ENCODE assay signal across 3 cellular contexts in genomic region chr3:46233194-46233593, GRCh38.
TF ChIP-seq lines count a peak whose summit lies in the region.

No MANE protein-coding gene starts in this region.

TF ChIP-seq in liver, 16 proteins besides CTCF, POLR2A, EP300 and RAD21:
- peak; percentile 55 for TF ChIP-seq NR2F2 (IDR thresholded peaks at IDR 0.05)
- TF ChIP-seq EGR1 (IDR thresholded peaks at IDR 0.05; ENCODE audit: low read depth in 2 of 2), result no peak

TF ChIP-seq in HepG2, 621 proteins besides CTCF, POLR2A, EP300 and RAD21:
- TF ChIP-seq ZBTB20 (CRISPR knock-in tag; IDR thresholded peaks at IDR 0.05; ENCODE audit: borderline replicate concordance, low read depth) (no peak), NFIC (IDR thresholded peaks at IDR 0.05; ENCODE audit: low read length) (no peak), PRDM4 (CRISPR knock-in tag; IDR thresholded peaks at IDR 0.05; ENCODE audit: borderline replicate concordance) (no peak), ZNF816 (CRISPR knock-in tag; IDR thresholded peaks at IDR 0.05; ENCODE audit: borderline replicate concordance) (no peak), SP1 (IDR thresholded peaks at IDR 0.05) (no peak), SP1 (CRISPR knock-in tag; IDR thresholded peaks at IDR 0.05) (no peak), MTERF4 (CRISPR knock-in tag; IDR thresholded peaks at IDR 0.05) (no peak), ZNF670 (CRISPR knock-in tag; IDR thresholded peaks at IDR 0.05; ENCODE audit: borderline replicate concordance) (no peak), ZMAT3 (CRISPR knock-in tag; conservative IDR thresholded peaks at IDR 0.05) (no peak), KMT2A (CRISPR knock-in tag; IDR thresholded peaks at IDR 0.05) (no peak), ZNF574 (CRISPR knock-in tag; IDR thresholded peaks at IDR 0.05) (no peak), GMEB2 (CRISPR knock-in tag; IDR thresholded peaks at IDR 0.05; ENCODE audit: low read depth) (no peak)

TF ChIP-seq in K562, 482 proteins besides CTCF, POLR2A, EP300 and RAD21:
- no peak for TF ChIP-seq ZFP91 (CRISPR knock-in tag; IDR thresholded peaks at IDR 0.05)
- TF ChIP-seq BHLHE40 (IDR thresholded peaks at IDR 0.05; ENCODE audit: low read length), result no peak
- 0 out of 2 replicates have a peak, but pooled peaks have one; percentile 12 for TF ChIP-seq C11orf30 (IDR thresholded peaks at IDR 0.05; ENCODE audit: low read depth)
- no peak for TF ChIP-seq SAFB2 (IDR thresholded peaks at IDR 0.05; ENCODE audit: borderline replicate concordance, low read depth, low read length, severe bottlenecking)
